20 cellular contexts compared by ENCODE assay signal in the genomic region with DNA sequence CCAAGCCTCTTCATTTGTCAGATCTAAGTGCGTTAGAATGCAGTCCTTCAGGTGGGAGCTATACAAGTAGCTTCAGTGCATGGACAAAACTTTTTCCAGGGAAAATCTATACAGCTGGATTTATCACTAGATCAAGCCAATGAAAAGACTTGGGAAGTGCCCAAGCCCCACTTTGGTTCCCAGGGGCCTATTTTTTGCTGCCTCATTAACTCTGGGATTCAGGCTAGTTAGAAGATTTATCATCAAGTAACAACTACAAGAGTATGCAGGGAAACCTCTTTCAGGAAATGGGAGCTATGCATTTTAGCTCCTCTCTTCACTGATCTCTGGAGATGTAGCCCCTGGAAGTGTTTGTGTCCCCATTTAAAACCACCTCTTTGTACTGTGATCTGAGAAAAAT.
A peak's percentile ranks its signal among the peaks of the same experiment; 100 is the strongest.
DNase-seq lines count a peak whose midpoint lies in the region; ATAC-seq and TF ChIP-seq lines count a peak whose summit lies in the region.
"Had no signal": no experiment of that assay in that cellular context is flagged by ENCODE, and none has a peak within 500 bp of the region (broad histone marks: within the 10 kb centered on the region; RNA-seq: fewer than 3 reads in every experiment).

No MANE protein-coding gene starts in this region.

- H4K20me1 ChIP-seq in GM23338 (replicated peaks; ENCODE audit: insufficient read depth) (no peaks in the 10 kb centered on the region), neural progenitor cell (ENCODE audit: low read depth) (no peaks in the 10 kb centered on the region)
- H4K20me1 ChIP-seq: BLaER1 treated with 17β-estradiol and CSF1 and Interleukin-3, amounts not matched to agents 10 nM and 100 nM had no signal

- H3K4me1 Mint-ChIP-seq in GM23338 (no peaks in the 10 kb centered on the region), neural progenitor cell (no peaks in the 10 kb centered on the region)
- H3K4me1 Mint-ChIP-seq: CD14-positive monocyte; CD8-positive, alpha-beta memory T cell had no signal

- H3K27ac ChIP-seq in GM23338 (ENCODE audit: low read depth) (no peak overlapping the region), neural progenitor cell (no peak overlapping the region)
- H3K27ac ChIP-seq: A549; BLaER1 treated with 17β-estradiol and CSF1 and Interleukin-3, amounts not matched to agents 10 nM and 100 nM; GM23248 had no signal

- no peaks in the 10 kb centered on the region for H3K9me3 ChIP-seq in neural progenitor cell (ENCODE audit: low read depth)
- H3K9me3 ChIP-seq: A549, BE2C had no signal

- ATAC-seq in GM23338 (no peak), GM18519 (IDR thresholded peaks at IDR 0.05; ENCODE audit: low FRiP score, unreplicated experiment) (no peak)
- ATAC-seq: A549 had no signal

- H3K4me3 ChIP-seq in GM23338, result no peak overlapping the region
- H3K4me3 ChIP-seq in lower leg skin (ENCODE audit: low read depth, poor library complexity, severe bottlenecking), result peak overlapping the region; percentile 10
- no peak overlapping the region for H3K4me3 ChIP-seq in neural progenitor cell
- H3K4me3 ChIP-seq: A549; BLaER1 treated with 17β-estradiol and CSF1 and Interleukin-3, amounts not matched to agents 10 nM and 100 nM; GM23248 had no signal

- no peak overlapping the region for H3K4me3 Mint-ChIP-seq in GM23338
- H3K4me3 Mint-ChIP-seq in neural progenitor cell, result no peak overlapping the region
- H3K4me3 Mint-ChIP-seq: CD14-positive monocyte; CD4-positive, alpha-beta T cell; CD8-positive, alpha-beta memory T cell had no signal

- no peak overlapping the region for H3K9ac ChIP-seq in neural progenitor cell
- H3K9ac ChIP-seq: BLaER1 treated with 17β-estradiol and CSF1 and Interleukin-3, amounts not matched to agents 10 nM and 100 nM; GM23248 had no signal

- no peak for TF ChIP-seq POLR2A in lower leg skin (IDR thresholded peaks at IDR 0.05)

- H3K27me3 Mint-ChIP-seq in GM23338 (ENCODE audit: insufficient read depth, low read depth, poor library complexity) (peaks cover 2% of the 10 kb centered on the region), neural progenitor cell (ENCODE audit: insufficient read depth, low read depth) (peaks cover 9% of the 10 kb centered on the region)
- H3K27me3 Mint-ChIP-seq: CD4-positive, alpha-beta T cell; CD8-positive, alpha-beta memory T cell had no signal

- H3K36me3 Mint-ChIP-seq in GM23338 (ENCODE audit: low read depth), result peaks cover 13% of the 10 kb centered on the region; the same call in 2 of the 3 replicates
- no peaks in the 10 kb centered on the region for H3K36me3 Mint-ChIP-seq in neural progenitor cell
- H3K36me3 Mint-ChIP-seq: CD14-positive monocyte; CD8-positive, alpha-beta memory T cell had no signal

- H3K9me3 Mint-ChIP-seq in GM23338, result peaks cover 69% of the 10 kb centered on the region
- peaks cover 8% of the 10 kb centered on the region for H3K9me3 Mint-ChIP-seq in neural progenitor cell

- H3K27me3 ChIP-seq in GM23338 (ENCODE audit: insufficient read depth) (no peaks in the 10 kb centered on the region), neural progenitor cell (no peaks in the 10 kb centered on the region)
- H3K27me3 ChIP-seq: BE2C; BLaER1 treated with 17β-estradiol and CSF1 and Interleukin-3, amounts not matched to agents 10 nM and 100 nM had no signal

- intact Hi-C loops in lower leg skin (cut with DNase I; ENCODE audit: low total_unique reads), result no loop called here

- no peaks in the 10 kb centered on the region for H3K9me2 ChIP-seq in GM23338 (ENCODE audit: insufficient read depth)

- H3K79me2 ChIP-seq in GM23338 (replicated peaks; ENCODE audit: insufficient read depth), result no peaks in the 10 kb centered on the region
- no peaks in the 10 kb centered on the region for H3K79me2 ChIP-seq in neural progenitor cell (ENCODE audit: low read depth)

- H3K4me1 ChIP-seq in GM23338 (ENCODE audit: insufficient read depth), result no peaks in the 10 kb centered on the region
- no peaks in the 10 kb centered on the region for H3K4me1 ChIP-seq in neural progenitor cell
- H3K4me1 ChIP-seq: A549; BE2C; BLaER1 treated with 17β-estradiol and CSF1 and Interleukin-3, amounts not matched to agents 10 nM and 100 nM had no signal

- H3F3A ChIP-seq in GM23338 (replicated peaks; ENCODE audit: low read depth) (no peaks in the 10 kb centered on the region), neural progenitor cell (ENCODE audit: low read depth) (no peaks in the 10 kb centered on the region)

- TF ChIP-seq CTCF in GM23338 (conservative IDR thresholded peaks at IDR 0.05; ENCODE audit: low read depth in 2 of 2) (no peak), lower leg skin (IDR thresholded peaks at IDR 0.05) (no peak), neural progenitor cell (IDR thresholded peaks at IDR 0.05) (no peak)

- no peaks in the 10 kb centered on the region for H3K36me3 ChIP-seq in GM23338 (ENCODE audit: insufficient read depth)
- H3K36me3 ChIP-seq in neural progenitor cell, result no peaks in the 10 kb centered on the region
- H3K36me3 ChIP-seq: BE2C; BLaER1 treated with 17β-estradiol and CSF1 and Interleukin-3, amounts not matched to agents 10 nM and 100 nM had no signal

- H3K27ac Mint-ChIP-seq in GM23338, result no peak overlapping the region
- no peak overlapping the region for H3K27ac Mint-ChIP-seq in neural progenitor cell
- H3K27ac Mint-ChIP-seq: CD14-positive monocyte; CD4-positive, alpha-beta T cell had no signal

- WGBS in lower leg skin, 2 donors, result 66 to 86% methylated on average over 1 of the region's 1 CpG

- peak overlapping the region; percentile 52; the same call in 1 of the 2 replicates for H2AFZ ChIP-seq in GM23338
- peak overlapping the region; percentile 4 for H2AFZ ChIP-seq in neural progenitor cell (replicated peaks)
- H2AFZ ChIP-seq: GM23248 had no signal

- H3K4me2 ChIP-seq in GM23338, result no peak overlapping the region
- H3K4me2 ChIP-seq in neural progenitor cell, result no peak overlapping the region
- H3K4me2 ChIP-seq: A549; BLaER1 treated with 17β-estradiol and CSF1 and Interleukin-3, amounts not matched to agents 10 nM and 100 nM had no signal

- DNase-seq in GM23338 (ENCODE audit: low spot score), result no peak
- DNase-seq in NCI-H69 (lab: John Stamatoyannopoulos, UW), result peak; percentile 35
- DNase-seq in lower leg skin (ENCODE audit: low spot score in 2 of 2), result no peak
- DNase-seq in neural progenitor cell (ENCODE audit: low spot score), result no peak
- no peak for DNase-seq in central memory CD4-positive, alpha-beta T cell
- DNase-seq in NCI-H345 treated with DMSO at 0.1 percent for 48 hours (lab: John Stamatoyannopoulos, UW; ENCODE audit: unreplicated experiment), result no peak
- DNase-seq: 8988T; ACHN; AML-193; BE2C; CD4-positive, alpha-beta T cell; CD8-positive, alpha-beta memory T cell; DMS153; DND-41; GM23248; HCEC 1CT had no signal

TF ChIP-seq in GM23338, 12 proteins besides CTCF, POLR2A, EP300 and RAD21 (continues in another document):
- TF ChIP-seq, protein P1, sequence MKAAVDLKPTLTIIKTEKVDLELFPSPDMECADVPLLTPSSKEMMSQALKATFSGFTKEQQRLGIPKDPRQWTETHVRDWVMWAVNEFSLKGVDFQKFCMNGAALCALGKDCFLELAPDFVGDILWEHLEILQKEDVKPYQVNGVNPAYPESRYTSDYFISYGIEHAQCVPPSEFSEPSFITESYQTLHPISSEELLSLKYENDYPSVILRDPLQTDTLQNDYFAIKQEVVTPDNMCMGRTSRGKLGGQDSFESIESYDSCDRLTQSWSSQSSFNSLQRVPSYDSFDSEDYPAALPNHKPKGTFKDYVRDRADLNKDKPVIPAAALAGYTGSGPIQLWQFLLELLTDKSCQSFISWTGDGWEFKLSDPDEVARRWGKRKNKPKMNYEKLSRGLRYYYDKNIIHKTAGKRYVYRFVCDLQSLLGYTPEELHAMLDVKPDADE (IDR thresholded peaks at IDR 0.05), result no peak
- TF ChIP-seq EZH2 (IDR thresholded peaks at IDR 0.05; ENCODE audit: low read depth, unreplicated experiment), result no peak
- no peak for TF ChIP-seq STAT1 (IDR thresholded peaks at IDR 0.05; ENCODE audit: unreplicated experiment)
- no peak for TF ChIP-seq ZNF331 (CRISPR knock-in tag; IDR thresholded peaks at IDR 0.05; ENCODE audit: low read depth)
